ENCODE assay signal across 1 cellular context in genomic region chr5:74433255-74434123, GRCh38.
TF ChIP-seq lines count a peak whose summit lies in the region.

No MANE protein-coding gene starts in this region.

TF ChIP-seq in GM12878, 131 proteins besides CTCF, POLR2A, EP300 and RAD21 (continued from another document and continues in another):
- TF ChIP-seq CBX5 (IDR thresholded peaks at IDR 0.05; ENCODE audit: low read depth) (no peak), BMI1 (IDR thresholded peaks at IDR 0.05; ENCODE audit: borderline replicate concordance) (no peak), STAT3 (IDR thresholded peaks at IDR 0.05; ENCODE audit: low read depth, low read length) (no peak), ZBED1 (IDR thresholded peaks at IDR 0.05; ENCODE audit: borderline replicate concordance) (no peak; the same call in 1 of the 2 replicates), DPF2 (IDR thresholded peaks at IDR 0.05) (no peak), TARDBP (IDR thresholded peaks at IDR 0.05; ENCODE audit: borderline replicate concordance) (no peak), CHD2 (IDR thresholded peaks at IDR 0.05; ENCODE audit: borderline replicate concordance, low read depth, low read length) (no peak), HDAC6 (IDR thresholded peaks at IDR 0.05; ENCODE audit: unreplicated experiment) (no peak), MTA3 (IDR thresholded peaks at IDR 0.05; ENCODE audit: borderline replicate concordance, low read length) (no peak), PBX3 (IDR thresholded peaks at IDR 0.05; ENCODE audit: insufficient replicate concordance, low read depth, low read length) (no peak), CBX3 (IDR thresholded peaks at IDR 0.05; ENCODE audit: borderline replicate concordance, low read depth) (no peak), CHD1 (IDR thresholded peaks at IDR 0.05; ENCODE audit: low read depth, low read length) (no peak), HDAC2 (IDR thresholded peaks at IDR 0.05) (no peak), IKZF2 (IDR thresholded peaks at IDR 0.05) (peak; percentile 46; a peak in 2 of 4 replicates), NRF1 (conservative IDR thresholded peaks at IDR 0.05; ENCODE audit: low read depth, low read length) (no peak), MTA2 (IDR thresholded peaks at IDR 0.05; ENCODE audit: low read depth) (peak; percentile 33; the same call in 1 of the 2 replicates), PAX5 (IDR thresholded peaks at IDR 0.05; ENCODE audit: borderline replicate concordance, low read depth, low read length) (peak; percentile 51; the same call in 1 of the 2 replicates), BCLAF1 (IDR thresholded peaks at IDR 0.05) (no peak), YY1 (IDR thresholded peaks at IDR 0.05; ENCODE audit: low read depth, low read length) (no peak), REST (IDR thresholded peaks at IDR 0.05; ENCODE audit: low read depth, low read length) (no peak), ZNF687 (IDR thresholded peaks at IDR 0.05) (no peak), PAX8 (IDR thresholded peaks at IDR 0.05) (no peak), NR2C1 (IDR thresholded peaks at IDR 0.05) (no peak), ZNF622 (IDR thresholded peaks at IDR 0.05) (no peak), NKRF (conservative IDR thresholded peaks at IDR 0.05) (no peak), CREB1 (IDR thresholded peaks at IDR 0.05; ENCODE audit: low read depth) (no peak), ATF7 (IDR thresholded peaks at IDR 0.05; ENCODE audit: low read depth) (peak; percentile 30; the same call in 1 of the 2 replicates), SP1 (IDR thresholded peaks at IDR 0.05; ENCODE audit: low read depth, low read length) (no peak), POLR2AphosphoS5 (IDR thresholded peaks at IDR 0.05; ENCODE audit: low read length) (no peak)
- TF ChIP-seq, protein P1, sequence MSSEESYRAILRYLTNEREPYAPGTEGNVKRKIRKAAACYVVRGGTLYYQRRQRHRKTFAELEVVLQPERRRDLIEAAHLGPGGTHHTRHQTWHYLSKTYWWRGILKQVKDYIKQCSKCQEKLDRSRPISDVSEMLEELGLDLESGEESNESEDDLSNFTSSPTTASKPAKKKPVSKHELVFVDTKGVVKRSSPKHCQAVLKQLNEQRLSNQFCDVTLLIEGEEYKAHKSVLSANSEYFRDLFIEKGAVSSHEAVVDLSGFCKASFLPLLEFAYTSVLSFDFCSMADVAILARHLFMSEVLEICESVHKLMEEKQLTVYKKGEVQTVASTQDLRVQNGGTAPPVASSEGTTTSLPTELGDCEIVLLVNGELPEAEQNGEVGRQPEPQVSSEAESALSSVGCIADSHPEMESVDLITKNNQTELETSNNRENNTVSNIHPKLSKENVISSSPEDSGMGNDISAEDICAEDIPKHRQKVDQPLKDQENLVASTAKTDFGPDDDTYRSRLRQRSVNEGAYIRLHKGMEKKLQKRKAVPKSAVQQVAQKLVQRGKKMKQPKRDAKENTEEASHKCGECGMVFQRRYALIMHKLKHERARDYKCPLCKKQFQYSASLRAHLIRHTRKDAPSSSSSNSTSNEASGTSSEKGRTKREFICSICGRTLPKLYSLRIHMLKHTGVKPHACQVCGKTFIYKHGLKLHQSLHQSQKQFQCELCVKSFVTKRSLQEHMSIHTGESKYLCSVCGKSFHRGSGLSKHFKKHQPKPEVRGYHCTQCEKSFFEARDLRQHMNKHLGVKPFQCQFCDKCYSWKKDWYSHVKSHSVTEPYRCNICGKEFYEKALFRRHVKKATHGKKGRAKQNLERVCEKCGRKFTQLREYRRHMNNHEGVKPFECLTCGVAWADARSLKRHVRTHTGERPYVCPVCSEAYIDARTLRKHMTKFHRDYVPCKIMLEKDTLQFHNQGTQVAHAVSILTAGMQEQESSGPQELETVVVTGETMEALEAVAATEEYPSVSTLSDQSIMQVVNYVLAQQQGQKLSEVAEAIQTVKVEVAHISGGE (CRISPR knock-in tag; IDR thresholded peaks at IDR 0.05), result no peak
- TF ChIP-seq, protein P2, sequence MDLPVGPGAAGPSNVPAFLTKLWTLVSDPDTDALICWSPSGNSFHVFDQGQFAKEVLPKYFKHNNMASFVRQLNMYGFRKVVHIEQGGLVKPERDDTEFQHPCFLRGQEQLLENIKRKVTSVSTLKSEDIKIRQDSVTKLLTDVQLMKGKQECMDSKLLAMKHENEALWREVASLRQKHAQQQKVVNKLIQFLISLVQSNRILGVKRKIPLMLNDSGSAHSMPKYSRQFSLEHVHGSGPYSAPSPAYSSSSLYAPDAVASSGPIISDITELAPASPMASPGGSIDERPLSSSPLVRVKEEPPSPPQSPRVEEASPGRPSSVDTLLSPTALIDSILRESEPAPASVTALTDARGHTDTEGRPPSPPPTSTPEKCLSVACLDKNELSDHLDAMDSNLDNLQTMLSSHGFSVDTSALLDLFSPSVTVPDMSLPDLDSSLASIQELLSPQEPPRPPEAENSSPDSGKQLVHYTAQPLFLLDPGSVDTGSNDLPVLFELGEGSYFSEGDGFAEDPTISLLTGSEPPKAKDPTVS (IDR thresholded peaks at IDR 0.05; ENCODE audit: low read depth, low read length), result no peak
- TF ChIP-seq, protein P3, sequence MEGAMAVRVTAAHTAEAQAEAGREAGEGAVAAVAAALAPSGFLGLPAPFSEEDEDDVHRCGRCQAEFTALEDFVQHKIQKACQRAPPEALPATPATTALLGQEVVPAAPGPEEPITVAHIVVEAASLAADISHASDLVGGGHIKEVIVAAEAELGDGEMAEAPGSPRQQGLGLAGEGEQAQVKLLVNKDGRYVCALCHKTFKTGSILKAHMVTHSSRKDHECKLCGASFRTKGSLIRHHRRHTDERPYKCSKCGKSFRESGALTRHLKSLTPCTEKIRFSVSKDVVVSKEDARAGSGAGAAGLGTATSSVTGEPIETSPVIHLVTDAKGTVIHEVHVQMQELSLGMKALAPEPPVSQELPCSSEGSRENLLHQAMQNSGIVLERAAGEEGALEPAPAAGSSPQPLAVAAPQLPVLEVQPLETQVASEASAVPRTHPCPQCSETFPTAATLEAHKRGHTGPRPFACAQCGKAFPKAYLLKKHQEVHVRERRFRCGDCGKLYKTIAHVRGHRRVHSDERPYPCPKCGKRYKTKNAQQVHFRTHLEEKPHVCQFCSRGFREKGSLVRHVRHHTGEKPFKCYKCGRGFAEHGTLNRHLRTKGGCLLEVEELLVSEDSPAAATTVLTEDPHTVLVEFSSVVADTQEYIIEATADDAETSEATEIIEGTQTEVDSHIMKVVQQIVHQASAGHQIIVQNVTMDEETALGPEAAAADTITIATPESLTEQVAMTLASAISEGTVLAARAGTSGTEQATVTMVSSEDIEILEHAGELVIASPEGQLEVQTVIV (IDR thresholded peaks at IDR 0.05; ENCODE audit: borderline replicate concordance, partially characterized antibody), result no peak
- TF ChIP-seq, protein P4, sequence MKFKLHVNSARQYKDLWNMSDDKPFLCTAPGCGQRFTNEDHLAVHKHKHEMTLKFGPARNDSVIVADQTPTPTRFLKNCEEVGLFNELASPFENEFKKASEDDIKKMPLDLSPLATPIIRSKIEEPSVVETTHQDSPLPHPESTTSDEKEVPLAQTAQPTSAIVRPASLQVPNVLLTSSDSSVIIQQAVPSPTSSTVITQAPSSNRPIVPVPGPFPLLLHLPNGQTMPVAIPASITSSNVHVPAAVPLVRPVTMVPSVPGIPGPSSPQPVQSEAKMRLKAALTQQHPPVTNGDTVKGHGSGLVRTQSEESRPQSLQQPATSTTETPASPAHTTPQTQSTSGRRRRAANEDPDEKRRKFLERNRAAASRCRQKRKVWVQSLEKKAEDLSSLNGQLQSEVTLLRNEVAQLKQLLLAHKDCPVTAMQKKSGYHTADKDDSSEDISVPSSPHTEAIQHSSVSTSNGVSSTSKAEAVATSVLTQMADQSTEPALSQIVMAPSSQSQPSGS (IDR thresholded peaks at IDR 0.05; ENCODE audit: low read length), result peak; percentile 51; the same call in 1 of the 2 replicates
